In genomic region chr19:811511-812048, GRCh38 we compare ENCODE assay signal across 17 cellular contexts. TPM values are rescaled to one million over a fixed set of nuclear protein-coding genes. Genes with fewer than 3 reads are reported as not detected.
DNase-seq lines count a peak whose midpoint lies in the region; ATAC-seq and TF ChIP-seq lines count a peak whose summit lies in the region.
"Had no signal": no experiment of that assay in that cellular context is flagged by ENCODE, and none has a peak within 500 bp of the region (broad histone marks: within the 10 kb centered on the region; RNA-seq: fewer than 3 reads in every experiment).

No MANE protein-coding gene starts in this region.

- no peak for ATAC-seq in HCT116
- ATAC-seq in HG02759 (IDR thresholded peaks at IDR 0.05; ENCODE audit: unreplicated experiment): no peak
- ATAC-seq in Right ventricle myocardium superior (ENCODE audit: poor library complexity): no peak

- no peak for TF ChIP-seq CTCF in HCT116 (IDR thresholded peaks at IDR 0.05 in 2 of 3, conservative IDR thresholded peaks at IDR 0.05 in 1 of 3; ENCODE audit: borderline replicate concordance in 1 of 3, insufficient read depth in 1 of 3, low read depth in 2 of 3, low read length in 2 of 3)
- no peak for TF ChIP-seq CTCF in osteoblast (IDR thresholded peaks at IDR 0.05; ENCODE audit: extremely low read depth, low read depth, low read length)

- peaks cover 15% of the 10 kb centered on the region; the same call in 1 of the 2 replicates for H4K20me1 ChIP-seq in HCT116 (ENCODE audit: insufficient read depth)
- H4K20me1 ChIP-seq in osteoblast (ENCODE audit: insufficient read depth, low read length): peaks cover 47% of the 10 kb centered on the region

- H3K36me3 ChIP-seq in HCT116 (ENCODE audit: control insufficient read depth in 1 of 2, insufficient read depth in 2 of 2, low read length in 2 of 2): peaks cover 36 to 47% of the 10 kb centered on the region in 2 experiments; a peak in 3 of 4 replicates
- H3K36me3 ChIP-seq in SK-N-MC (ENCODE audit: insufficient read depth, low read length): peaks cover 75% of the 10 kb centered on the region
- H3K36me3 ChIP-seq in osteoblast (ENCODE audit: insufficient read depth, low read length): peaks cover 55% of the 10 kb centered on the region

- intact Hi-C loops in HCT116 (cut with micrococcal nuclease) (no loop called here), Right ventricle myocardium superior (cut with DNase I) (no loop called here)

- H3K9me3 ChIP-seq in HCT116 (ENCODE audit: control insufficient read depth in 1 of 2, insufficient read depth in 1 of 2, low read depth in 1 of 2, low read length in 2 of 2): no peaks in the 10 kb centered on the region
- H3K9me3 ChIP-seq in SK-N-MC (ENCODE audit: low read depth, low read length): no peaks in the 10 kb centered on the region
- H3K9me3 ChIP-seq in osteoblast (ENCODE audit: low read depth, low read length): no peaks in the 10 kb centered on the region
- H3K9me3 ChIP-seq: SK-N-SH, transverse colon had no signal

- TF ChIP-seq POLR2A in HCT116 (IDR thresholded peaks at IDR 0.05; ENCODE audit: borderline replicate concordance, extremely low read depth, insufficient read depth, insufficient read length): no peak

- RAD21 ChIA-PET in HCT116 (lab: Charles Lee; ENCODE audit: low non-redundant PET in 1 of 2, low total read pairs in 2 of 2, uncharacterized antibody in 2 of 2, unreplicated experiment in 2 of 2): no interaction called here

- H3K9me2 ChIP-seq in HCT116 (ENCODE audit: insufficient read depth): no peaks in the 10 kb centered on the region
- H3K9me2 ChIP-seq: SK-N-SH had no signal

- no peak for TF ChIP-seq RAD21 in HCT116 (IDR thresholded peaks at IDR 0.05; ENCODE audit: low read depth)

- CTCF ChIA-PET in HCT116 (lab: Charles Lee): no interaction called here

- no peak for DNase-seq in HCT116 (ENCODE audit: low read depth, low spot score)
- no peak for DNase-seq in SK-N-MC (ENCODE audit: low read depth, low spot score)
- DNase-seq in osteoblast (ENCODE audit: insufficient read length, low spot score, missing footprints): peak; percentile 88
- DNase-seq in Right ventricle myocardium superior: no peak
- no peak for DNase-seq in activated CD4-positive, alpha-beta T cell treated with anti-CD3 and anti-CD28 coated beads for 48 hours
- DNase-seq: activated CD4-positive, CD25-positive, alpha-beta regulatory T cell treated with anti-CD3 and anti-CD28 coated beads, Interleukin-2, amount 50 U/mL, for 72 hours; activated effector memory CD4-positive, alpha-beta T cell treated with anti-CD3 and anti-CD28 coated beads, Interleukin-2, amount 50 U/mL, for 16 hours; DMS 273 treated with DMSO at 0.1 percent for 48 hours; NCI-H748 treated with DMSO at 0.1 percent for 48 hours; PC-9; stimulated activated naive CD4-positive, alpha-beta T cell treated with Interleukin-2 at 50 U/mL for 16 hours; T1000; transverse colon had no signal

- H3K27ac ChIP-seq in HCT116 (ENCODE audit: low read depth, low read length): no peak overlapping the region
- peak overlapping the region; percentile 66 for H3K27ac ChIP-seq in SK-N-MC
- no peak overlapping the region for H3K27ac ChIP-seq in osteoblast (ENCODE audit: low read depth, low read length)
- H3K27ac ChIP-seq: PC-9, transverse colon had no signal

- H3K4me2 ChIP-seq in HCT116 (ENCODE audit: low read length): no peak overlapping the region
- no peak overlapping the region for H3K4me2 ChIP-seq in osteoblast (ENCODE audit: insufficient read depth, low read length)
- H3K4me2 ChIP-seq: PC-9, SK-N-SH had no signal

- H3K9ac ChIP-seq in HCT116 (ENCODE audit: low read length) (no peak overlapping the region), SK-N-MC (ENCODE audit: insufficient read length) (no peak overlapping the region)
- H3K9ac ChIP-seq: SK-N-SH had no signal

- H3K27me3 ChIP-seq in HCT116 (ENCODE audit: insufficient read depth, low read length): no peaks in the 10 kb centered on the region
- no peaks in the 10 kb centered on the region for H3K27me3 ChIP-seq in osteoblast (ENCODE audit: insufficient read depth, low read length)
- H3K27me3 ChIP-seq: transverse colon had no signal

- peaks cover 49% of the 10 kb centered on the region for H3K79me2 ChIP-seq in HCT116 (ENCODE audit: insufficient read depth, low read length)
- H3K79me2 ChIP-seq in osteoblast (ENCODE audit: insufficient read depth, low read length): peaks cover 44% of the 10 kb centered on the region

- H3K4me1 ChIP-seq in HCT116 (ENCODE audit: control insufficient read depth in 1 of 2, insufficient read depth in 2 of 2, low read length in 2 of 2) (no peaks in the 10 kb centered on the region), osteoblast (ENCODE audit: insufficient read depth, low read length) (no peaks in the 10 kb centered on the region)
- H3K4me1 ChIP-seq: transverse colon had no signal

- H3K4me3 ChIP-seq in HCT116 (replicated peaks in 1 of 2; ENCODE audit: low read depth in 1 of 2, low read length in 2 of 2): no peak overlapping the region
- no peak overlapping the region for H3K4me3 ChIP-seq in SK-N-MC
- no peak overlapping the region for H3K4me3 ChIP-seq in osteoblast (ENCODE audit: insufficient read depth, low read length)
- H3K4me3 ChIP-seq: lung, PC-9, transverse colon had no signal

- POLR2A ChIA-PET in HCT116 (lab: Charles Lee): no interaction called here

- TSS peak; percentile 48 for BruUV-seq in HCT116 (replicated peaks; lab: Mats Ljungman, UMichigan)

- H2AFZ ChIP-seq in HCT116 (ENCODE audit: low read depth, low read length, poor library complexity, severe bottlenecking) (no peak overlapping the region), osteoblast (ENCODE audit: low read length) (no peak overlapping the region)
- H2AFZ ChIP-seq: PC-9 had no signal

TF ChIP-seq in HCT116, 20 proteins besides CTCF, POLR2A, EP300 and RAD21 (continues in another document):
- TF ChIP-seq TCF7L2 (IDR thresholded peaks at IDR 0.05; ENCODE audit: borderline replicate concordance, extremely low read depth, insufficient read depth, insufficient read length): no peak
- no peak for TF ChIP-seq ZFX (IDR thresholded peaks at IDR 0.05)
- no peak for TF ChIP-seq JUND (IDR thresholded peaks at IDR 0.05)
- TF ChIP-seq SRF (IDR thresholded peaks at IDR 0.05; ENCODE audit: low read depth): no peak
- no peak for TF ChIP-seq SP1 (IDR thresholded peaks at IDR 0.05; ENCODE audit: low read depth)
- no peak for TF ChIP-seq POLR2AphosphoS5 (IDR thresholded peaks at IDR 0.05; ENCODE audit: low read depth, low read length)
- TF ChIP-seq YY1 (IDR thresholded peaks at IDR 0.05; ENCODE audit: extremely low read depth, insufficient replicate concordance, low read depth, low read length): no peak
- TF ChIP-seq SIN3A (IDR thresholded peaks at IDR 0.05; ENCODE audit: low read depth): no peak
- TF ChIP-seq CBX3 (IDR thresholded peaks at IDR 0.05; ENCODE audit: low read depth): no peak
- no peak for TF ChIP-seq EGR1 (IDR thresholded peaks at IDR 0.05; ENCODE audit: low read depth)
- TF ChIP-seq CEBPB (IDR thresholded peaks at IDR 0.05; ENCODE audit: low read depth): no peak
- TF ChIP-seq FOSL1 (IDR thresholded peaks at IDR 0.05; ENCODE audit: low read depth): no peak
- TF ChIP-seq EZH2phosphoT487 (IDR thresholded peaks at IDR 0.05; ENCODE audit: borderline replicate concordance): no peak
- TF ChIP-seq ZBTB33 (IDR thresholded peaks at IDR 0.05; ENCODE audit: extremely low read depth, insufficient replicate concordance, low read length): no peak
- no peak for TF ChIP-seq MAX (IDR thresholded peaks at IDR 0.05)
- no peak for TF ChIP-seq ATF3 (IDR thresholded peaks at IDR 0.05)

RNA-seq across cellular contexts. Expression of gene PLPPR3, which starts 10.2 kb away (rescaled TPM):
- 0.27 TPM for total RNA-seq in HCT116 (2021; ENCODE audit: unreplicated experiment)
- polyA plus RNA-seq in HCT116 (2012): 0.05 and 0.10 TPM in 2 replicates
- total RNA-seq in osteoblast: 0.36 TPM in 1 of 2 replicates, not detected in the other
- not detected for total RNA-seq in Right ventricle myocardium superior
- total RNA-seq: transverse colon had no signal

RNA-seq across cellular contexts. Expression of gene PTBP1, which starts 14.3 kb away (rescaled TPM):
- total RNA-seq in HCT116 (2021; ENCODE audit: unreplicated experiment) (676 TPM), osteoblast (106 and 124 TPM in 2 replicates), Right ventricle myocardium superior (56.0 TPM)
- polyA plus RNA-seq in HCT116 (2012): 538 and 711 TPM in 2 replicates

RNA-seq across cellular contexts. Expression of gene AZU1, which starts 16.1 kb away (rescaled TPM):
- total RNA-seq in HCT116 (2021; ENCODE audit: unreplicated experiment) (not detected), osteoblast (not detected in 2 replicates), Right ventricle myocardium superior (not detected)
- polyA plus RNA-seq in HCT116 (2012): 0.05 and 0.10 TPM in 2 replicates
- total RNA-seq: PC-9, transverse colon had no signal

RNA-seq across cellular contexts. Expression of gene PRTN3, which starts 29.2 kb away (rescaled TPM):
- total RNA-seq in HCT116 (2021; ENCODE audit: unreplicated experiment) (2.7 TPM), osteoblast (not detected in 2 replicates), Right ventricle myocardium superior (not detected)
- 4.0 and 4.5 TPM in 2 replicates for polyA plus RNA-seq in HCT116 (2012)
- total RNA-seq: PC-9, transverse colon had no signal
- polyA plus RNA-seq: BJ, SK-N-SH had no signal

RNA-seq across cellular contexts. Expression of gene ELANE, which starts 40.5 kb away (rescaled TPM):
- total RNA-seq in HCT116 (2021; ENCODE audit: unreplicated experiment) (not detected), osteoblast (0.36 and 0.59 TPM in 2 replicates), Right ventricle myocardium superior (1.3 TPM)
- polyA plus RNA-seq in HCT116 (2012): not detected in 2 replicates
- total RNA-seq: PC-9 had no signal
- polyA plus RNA-seq: SK-N-SH had no signal
